ENCODE assay signal across 16 cellular contexts in the genomic region with DNA sequence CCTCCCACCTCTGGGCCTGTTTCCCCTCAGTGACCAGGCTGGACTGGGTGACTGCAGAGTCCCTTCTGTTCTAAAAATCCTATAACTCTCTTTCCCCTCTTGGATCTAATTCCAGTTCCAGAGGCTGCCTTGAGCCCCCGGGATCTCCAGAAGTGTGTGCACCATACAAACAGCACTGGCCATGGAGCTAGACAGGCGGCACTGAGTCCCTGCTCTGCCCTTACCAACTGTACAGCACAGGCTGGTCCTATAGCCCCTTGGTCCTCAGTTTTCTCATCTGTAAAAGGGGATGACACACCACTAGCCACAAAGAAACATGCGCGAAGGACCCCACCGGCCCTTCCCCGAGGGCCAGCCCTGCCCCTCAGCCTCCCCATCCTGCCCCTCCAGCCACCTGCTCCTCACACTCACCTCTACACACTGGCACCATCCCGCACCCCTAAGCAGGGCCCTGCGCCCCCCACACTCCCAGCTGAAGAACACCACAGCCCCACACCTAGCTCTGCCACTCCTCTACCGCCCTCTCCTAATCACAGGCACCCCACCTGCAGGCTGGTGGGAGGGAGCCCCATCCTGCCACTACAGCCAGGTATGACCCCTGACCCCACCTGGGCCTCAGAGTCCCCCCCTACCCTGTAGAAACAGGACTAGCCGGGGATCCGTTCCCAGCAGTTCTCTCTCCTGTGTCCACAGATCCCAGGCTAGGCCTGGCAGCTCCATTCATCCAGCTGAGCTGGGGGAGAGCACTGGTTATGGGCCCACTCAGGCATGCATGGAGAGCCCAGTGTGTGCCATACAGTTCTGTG. TPM values are rescaled to one million over a fixed set of nuclear protein-coding genes. Genes with fewer than 3 reads are reported as not detected.
DNase-seq lines count a peak whose midpoint lies in the region; ATAC-seq and TF ChIP-seq lines count a peak whose summit lies in the region.
"Had no signal": no experiment of that assay in that cellular context is flagged by ENCODE, and none has a peak within 500 bp of the region (broad histone marks: within the 10 kb centered on the region; RNA-seq: fewer than 3 reads in every experiment).

No MANE protein-coding gene starts in this region.

- no peaks in the 10 kb centered on the region for H3K36me3 ChIP-seq in PC-3 (ENCODE audit: low read depth, low read length)
- H3K36me3 ChIP-seq in neural progenitor cell, result no peaks in the 10 kb centered on the region
- H3K36me3 ChIP-seq in aorta (ENCODE audit: control insufficient read depth in 1 of 2, insufficient read depth in 2 of 2, low read length in 1 of 2), result no peaks in the 10 kb centered on the region
- no peaks in the 10 kb centered on the region for H3K36me3 ChIP-seq in Caco-2 (ENCODE audit: control insufficient read depth, insufficient read depth, low read length)
- H3K36me3 ChIP-seq: BE2C had no signal

- intact Hi-C loops in PC-3 (cut with micrococcal nuclease) (no loop called here), aorta (cut with DNase I) (no loop called here), Caco-2 (cut with micrococcal nuclease; ENCODE audit: unreplicated experiment) (no loop called here)

- peaks cover 10% of the 10 kb centered on the region for H3K4me1 ChIP-seq in PC-3 (ENCODE audit: insufficient read depth, low read length)
- H3K4me1 ChIP-seq in neural progenitor cell, result peaks cover 3% of the 10 kb centered on the region
- H3K4me1 ChIP-seq in aorta (ENCODE audit: control insufficient read depth in 1 of 2, insufficient read depth in 2 of 2, low read length in 2 of 2), result no peaks in the 10 kb centered on the region
- no peaks in the 10 kb centered on the region for H3K4me1 ChIP-seq in Caco-2
- H3K4me1 ChIP-seq: BE2C had no signal

- 80 to 92% methylated on average over 11 of the region's 11 CpGs for WGBS in aorta, 2 donors

- H3K9ac ChIP-seq in PC-3 (ENCODE audit: low read length) (no peak overlapping the region), neural progenitor cell (no peak overlapping the region)

- H3K9me3 Mint-ChIP-seq in chondrocyte (ENCODE audit: low read depth) (no peaks in the 10 kb centered on the region), neural progenitor cell (peaks cover 5% of the 10 kb centered on the region), Caco-2 (ENCODE audit: unreplicated experiment) (no peaks in the 10 kb centered on the region)
- H3K9me3 Mint-ChIP-seq: CD4-positive, alpha-beta T cell had no signal

- no peak overlapping the region for H2AFZ ChIP-seq in PC-3 (ENCODE audit: low read length)
- no peak overlapping the region for H2AFZ ChIP-seq in neural progenitor cell (replicated peaks)

- ATAC-seq in PC-3, result no peak
- no peak for ATAC-seq in aorta (ENCODE audit: low FRiP score)
- ATAC-seq: K562 had no signal

- no peaks in the 10 kb centered on the region for H3K9me3 ChIP-seq in PC-3 (ENCODE audit: low read length)
- no peaks in the 10 kb centered on the region for H3K9me3 ChIP-seq in neural progenitor cell (ENCODE audit: low read depth)
- H3K9me3 ChIP-seq in aorta (ENCODE audit: control insufficient read depth, low read length), result no peaks in the 10 kb centered on the region
- no peaks in the 10 kb centered on the region for H3K9me3 ChIP-seq in Caco-2
- H3K9me3 ChIP-seq: BE2C had no signal

- H3K79me2 ChIP-seq in PC-3 (ENCODE audit: low read length), result no peaks in the 10 kb centered on the region
- H3K79me2 ChIP-seq in neural progenitor cell (ENCODE audit: low read depth), result no peaks in the 10 kb centered on the region

- no peaks in the 10 kb centered on the region for H3F3A ChIP-seq in PC-3 (ENCODE audit: low read length, unreplicated experiment)
- H3F3A ChIP-seq in neural progenitor cell (ENCODE audit: low read depth), result peaks cover 3% of the 10 kb centered on the region

- H3K27ac Mint-ChIP-seq in chondrocyte (ENCODE audit: unreplicated experiment), result peak overlapping the region; percentile 83
- peak overlapping the region; percentile 53 for H3K27ac Mint-ChIP-seq in neural progenitor cell
- no peak overlapping the region for H3K27ac Mint-ChIP-seq in Caco-2 (ENCODE audit: unreplicated experiment)
- H3K27ac Mint-ChIP-seq: CD4-positive, alpha-beta T cell had no signal

- CTCF ChIA-PET in PC-3 (lab: Charles Lee) (interaction anchor here (0.6 kb wide), 1 partner anchor 36 kb away, joined by 5 read pairs; no protein-coding TSS in a partner anchor), Caco-2 (lab: Charles Lee) (interaction anchor here (0.5 to 1.2 kb wide), 3 partner anchors 52 to 274 kb away, joined by 3 to 4 read pairs (median 3); no protein-coding TSS in a partner anchor)

- POLR2A ChIA-PET in PC-3 (lab: Charles Lee; ENCODE audit: unreplicated experiment) (no interaction called here), Caco-2 (lab: Charles Lee) (no interaction called here)

- H3K36me3 Mint-ChIP-seq in chondrocyte (ENCODE audit: low read depth) (peaks cover 5% of the 10 kb centered on the region), neural progenitor cell (no peaks in the 10 kb centered on the region), Caco-2 (ENCODE audit: insufficient read depth, unreplicated experiment) (no peaks in the 10 kb centered on the region)

- H3K9me2 ChIP-seq in PC-3 (replicated peaks; ENCODE audit: low read length), result no peaks in the 10 kb centered on the region

- H3K4me3 ChIP-seq in PC-3 (ENCODE audit: low read length), result no peak overlapping the region
- H3K4me3 ChIP-seq in neural progenitor cell, result no peak overlapping the region
- no peak overlapping the region for H3K4me3 ChIP-seq in aorta (ENCODE audit: low read length in 2 of 2)
- no peak overlapping the region for H3K4me3 ChIP-seq in Caco-2 (ENCODE audit: low read depth, low read length)
- H3K4me3 ChIP-seq: K562 had no signal

- H3K27me3 Mint-ChIP-seq in chondrocyte (ENCODE audit: low read depth) (peaks cover 9% of the 10 kb centered on the region), neural progenitor cell (ENCODE audit: insufficient read depth, low read depth) (peaks cover 4% of the 10 kb centered on the region), Caco-2 (ENCODE audit: insufficient read depth, unreplicated experiment) (peaks cover 8% of the 10 kb centered on the region)

- in situ Hi-C loops in KBM-7 (cut with MboI; ENCODE audit: low pct_unique_long_range_greater_than_20kb, low sequenced_read_pairs), result no loop called here

- no TSS peak for BruUV-seq in PC-3 (replicated peaks; lab: Mats Ljungman, UMichigan)
- no TSS peak for BruUV-seq in Caco-2 (replicated peaks; lab: Mats Ljungman, UMichigan)

- peaks cover 22% of the 10 kb centered on the region for H3K4me1 Mint-ChIP-seq in chondrocyte (ENCODE audit: low read depth)
- peaks cover 23% of the 10 kb centered on the region for H3K4me1 Mint-ChIP-seq in neural progenitor cell
- H3K4me1 Mint-ChIP-seq in Caco-2 (ENCODE audit: low read depth, unreplicated experiment), result peaks cover 8% of the 10 kb centered on the region

- TF ChIP-seq CTCF in PC-3 (conservative IDR thresholded peaks at IDR 0.05; ENCODE audit: low read depth, low read length) (no peak), chondrocyte (IDR thresholded peaks at IDR 0.05) (no peak), neural progenitor cell (IDR thresholded peaks at IDR 0.05) (no peak), Caco-2 (IDR thresholded peaks at IDR 0.05; ENCODE audit: insufficient read depth in 1 of 2, low read depth in 1 of 2, low read length in 1 of 2, severe bottlenecking in 1 of 2, unreplicated experiment in 1 of 2) (no peak)

- H3K4me2 ChIP-seq in PC-3 (ENCODE audit: low read length), result peak overlapping the region; percentile 26; the same call in 1 of the 2 replicates
- H3K4me2 ChIP-seq in neural progenitor cell, result no peak overlapping the region

- peak overlapping the region; percentile 74 for H3K27ac ChIP-seq in PC-3 (ENCODE audit: low read length)
- H3K27ac ChIP-seq in neural progenitor cell, result no peak overlapping the region
- H3K27ac ChIP-seq in aorta (ENCODE audit: low read depth in 1 of 2, low read length in 2 of 2), result no peak overlapping the region

- H3K4me3 Mint-ChIP-seq in chondrocyte (ENCODE audit: unreplicated experiment) (no peak overlapping the region), neural progenitor cell (no peak overlapping the region), Caco-2 (ENCODE audit: unreplicated experiment) (no peak overlapping the region)
- H3K4me3 Mint-ChIP-seq: CD4-positive, alpha-beta T cell had no signal

- DNase-seq in PC-3, result no peak
- no peak for DNase-seq in chondrocyte (ENCODE audit: low spot score)
- DNase-seq in neural progenitor cell (ENCODE audit: low spot score), result no peak
- DNase-seq in aorta, result peak; percentile 21 to 60
- no peak for DNase-seq in foreskin melanocyte
- DNase-seq in KBM-7, result no peak
- no peak for DNase-seq in Caco-2
- DNase-seq: BE2C; CD4-positive, alpha-beta T cell; NCI-H1436; NCI-H2029 treated with DMSO at 0.1 percent for 48 hours; NCI-H2171 treated with DMSO at 0.1 percent for 48 hours; NCI-H446 treated with DMSO at 0.1 percent for 48 hours; NK-92 treated with Interleukin-12 subunit alpha and Interleukin-12 subunit beta, amount 100 ng/mL, for 24 hours; OCI-M1 had no signal

- H4K20me1 ChIP-seq in PC-3 (ENCODE audit: low read length) (no peaks in the 10 kb centered on the region), neural progenitor cell (ENCODE audit: low read depth) (no peaks in the 10 kb centered on the region)

- H3K27me3 ChIP-seq in PC-3 (ENCODE audit: low read length) (no peaks in the 10 kb centered on the region), neural progenitor cell (no peaks in the 10 kb centered on the region), aorta (ENCODE audit: control insufficient read depth in 1 of 2, insufficient read depth in 2 of 2, low read length in 1 of 2) (no peaks in the 10 kb centered on the region), Caco-2 (replicated peaks; ENCODE audit: control insufficient read depth, insufficient read depth, low read length) (no peaks in the 10 kb centered on the region)
- H3K27me3 ChIP-seq: BE2C had no signal

RNA-seq across cellular contexts. Expression of gene KRT16, which starts 0.9 kb away (rescaled TPM):
- total RNA-seq in PC-3 (2014; rRNA removed) (42.6 and 53.1 TPM in 2 replicates), chondrocyte (3.9 to 5.9 TPM (median 5.5 TPM) in 3 replicates), neural progenitor cell (ENCODE audit: low replicate concordance) (not detected in 2 replicates), aorta (under 1 TPM; 0.30 to 0.65 TPM), Caco-2 (2022) (not detected in 2 replicates)
- 10 to 100 TPM in 1 of 2 donors, 1 to 10 TPM in 1; 6.9 to 15.7 TPM for polyA plus RNA-seq in aorta
- total RNA-seq: CD4-positive, alpha-beta T cell; K562 had no signal

RNA-seq across cellular contexts. Expression of gene KRT17, which starts 10.9 kb away (rescaled TPM):
- 92.1 and 115 TPM in 2 replicates for total RNA-seq in PC-3 (2014; rRNA removed)
- 183 to 261 TPM (median 258 TPM) in 3 replicates for total RNA-seq in chondrocyte
- total RNA-seq in neural progenitor cell (ENCODE audit: low replicate concordance), result not detected in 2 replicates
- total RNA-seq in aorta, result 1 to 10 TPM; 3.8 to 5.5 TPM
- polyA plus RNA-seq in aorta, result 100 to 1,000 TPM in 1 of 2 donors, 10 to 100 TPM in 1; 33.2 to 126 TPM
- 2.8 and 3.4 TPM in 2 replicates for total RNA-seq in Caco-2 (2022)
- total RNA-seq: CD4-positive, alpha-beta T cell had no signal

RNA-seq across cellular contexts. Expression of gene KRT14, which starts 26.8 kb away (rescaled TPM):
- 0.15 TPM in 1 of 2 replicates, not detected in the other for total RNA-seq in PC-3 (2014; rRNA removed)
- total RNA-seq in chondrocyte, result 0.23 to 0.94 TPM (median 0.32 TPM) in 3 replicates
- not detected in 2 replicates for total RNA-seq in neural progenitor cell (ENCODE audit: low replicate concordance)
- total RNA-seq in aorta, result 1 to 10 TPM in 1 of 2 donors, under 1 TPM in 1; 0.30 to 1.2 TPM
- 10 to 100 TPM in 1 of 2 donors, 1 to 10 TPM in 1; 4.4 to 46.7 TPM for polyA plus RNA-seq in aorta
- total RNA-seq in Caco-2 (2022), result not detected in 2 replicates
- total RNA-seq: CD4-positive, alpha-beta T cell; K562 had no signal

RNA-seq across cellular contexts. Expression of gene KRT9, which starts 41.6 kb away (rescaled TPM):
- total RNA-seq in PC-3 (2014; rRNA removed) (1.0 TPM in 1 of 2 replicates, not detected in the other), chondrocyte (not detected in 3 replicates), neural progenitor cell (ENCODE audit: low replicate concordance) (not detected in 2 replicates), aorta (not detected), Caco-2 (2022) (not detected in 2 replicates)
- under 1 TPM in 1 of 2 donors, not detected in 1; 0.18 TPM for polyA plus RNA-seq in aorta
- total RNA-seq: CD4-positive, alpha-beta T cell; K562 had no signal

Comparison
In these comparisons a context has a peak if more than half of its experiments do, and no peak if none do; other contexts are left out.
1. DNase-seq: peak in aorta (2 of 2); none in PC-3 (single experiment), chondrocyte (single experiment), neural progenitor cell (single experiment), foreskin melanocyte (single experiment), KBM-7 (single experiment) and Caco-2 (0 of 2).
2. RNA of gene KRT17, which starts 10.9 kb away (total RNA-seq): 183 to 261 TPM in chondrocyte and 92.1 to 115 TPM in PC-3; 3.8 to 5.5 TPM in aorta, 2.8 to 3.4 TPM in Caco-2 and not detected in neural progenitor cell; every median in the first group is over 10 times any median in the second.